In the genomic region with DNA sequence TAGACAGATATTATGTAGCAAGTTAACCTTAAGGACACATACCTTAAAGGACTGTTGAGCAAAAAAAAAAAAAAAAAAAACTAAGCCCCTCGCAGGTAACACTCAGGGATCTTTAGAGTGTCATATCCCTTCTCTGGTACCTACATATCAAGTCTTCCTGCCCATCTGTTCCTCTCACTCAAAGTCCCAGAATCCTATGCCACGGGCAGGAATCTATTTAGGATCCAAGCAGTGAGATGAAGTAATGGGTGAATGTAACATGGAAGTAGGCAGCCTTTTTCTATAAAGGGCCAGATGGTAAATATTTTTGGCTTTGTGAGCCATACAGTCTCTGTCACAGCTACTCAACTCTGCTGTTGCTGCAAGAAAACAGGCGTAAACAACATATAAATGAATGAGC, we compare ENCODE assay signal across 18 cellular contexts.
DNase-seq lines count a peak whose midpoint lies in the region.
"Had no signal": no experiment of that assay in that cellular context is flagged by ENCODE, and none has a peak within 500 bp of the region (broad histone marks: within the 10 kb centered on the region; RNA-seq: fewer than 3 reads in every experiment).

No MANE protein-coding gene starts in this region.

- H3K27me3 ChIP-seq in H7 (ENCODE audit: control insufficient read depth, insufficient read depth, low read length): no peaks in the 10 kb centered on the region
- H3K27me3 ChIP-seq: BLaER1, MG63 had no signal

- no peak overlapping the region for H3K4me3 ChIP-seq in H7 (ENCODE audit: insufficient read depth, low read depth, low read length)
- H3K4me3 ChIP-seq: BLaER1, GM12878, MG63 had no signal

- peak; percentile 4 for DNase-seq in NCI-H748 (lab: John Stamatoyannopoulos, UW; ENCODE audit: unreplicated experiment)
- DNase-seq in NCI-H748 treated with DMSO at 0.1 percent for 48 hours (lab: John Stamatoyannopoulos, UW): no peak
- peak; percentile 91 for DNase-seq in NCI-H2171 treated with DMSO at 0.1 percent for 48 hours (lab: John Stamatoyannopoulos, UW)
- peak; percentile 2 for DNase-seq in myocyte (ENCODE audit: low read depth)
- no peak for DNase-seq in NCI-H446 treated with DMSO at 0.1 percent for 48 hours (lab: John Stamatoyannopoulos, UW)
- no peak for DNase-seq in H7
- DNase-seq in HUDEP-2 (lab: John Stamatoyannopoulos, UW; ENCODE audit: unreplicated experiment in 76 of 76): no peak
- DNase-seq: CD4-positive, CD25-positive, alpha-beta regulatory T cell; GDM1; GOT3; KBM-7; MG63; NCI-H2081; NCI-H345; NCI-H526; T-helper 2 cell had no signal

- no peaks in the 10 kb centered on the region for H3K36me3 ChIP-seq in H7 (replicated peaks; ENCODE audit: control insufficient read depth, insufficient read depth, low read length)
- H3K36me3 ChIP-seq: BLaER1, MG63 had no signal

Comparison
In these comparisons a context has a peak if more than half of its experiments do, and no peak if none do; other contexts are left out.
1. DNase-seq: peak in NCI-H748 (single experiment), NCI-H2171 treated with DMSO at 0.1 percent for 48 hours (single experiment) and myocyte (single experiment); none in NCI-H748 treated with DMSO at 0.1 percent for 48 hours (single experiment), NCI-H446 treated with DMSO at 0.1 percent for 48 hours (single experiment), H7 (single experiment) and HUDEP-2 (0 of 76).